Comparison of ENCODE assay signal across 1 cellular context in genomic region chr3:56494679-56495322, GRCh38.
A peak's percentile ranks its signal among the peaks of the same experiment; 100 is the strongest.
TF ChIP-seq lines count a peak whose summit lies in the region.

No MANE protein-coding gene starts in this region.

TF ChIP-seq in WTC11, 78 proteins besides CTCF, POLR2A, EP300 and RAD21 (continued from another document):
- TF ChIP-seq ZNF281 (CRISPR knock-in tag; IDR thresholded peaks at IDR 0.05) (peak; percentile 49; the same call in 1 of the 2 replicates), ERG (CRISPR knock-in tag; IDR thresholded peaks at IDR 0.05) (no peak), ZNF219 (CRISPR knock-in tag; IDR thresholded peaks at IDR 0.05; ENCODE audit: borderline replicate concordance) (peak; percentile 60; the same call in 1 of the 2 replicates), NFE2L1 (CRISPR knock-in tag; IDR thresholded peaks at IDR 0.05) (peak; percentile 72; the same call in 1 of the 2 replicates), SP1 (CRISPR knock-in tag; conservative IDR thresholded peaks at IDR 0.05) (peak; percentile 31; the same call in 1 of the 2 replicates), MXD4 (CRISPR knock-in tag; IDR thresholded peaks at IDR 0.05; ENCODE audit: borderline replicate concordance) (peak; percentile 26; the same call in 1 of the 2 replicates), TEAD1 (CRISPR knock-in tag; IDR thresholded peaks at IDR 0.05) (peak; percentile 90), TEAD4 (CRISPR knock-in tag; IDR thresholded peaks at IDR 0.05) (peak; percentile 48; the same call in 1 of the 2 replicates), MYBL2 (CRISPR knock-in tag; IDR thresholded peaks at IDR 0.05) (peak; percentile 29; the same call in 1 of the 2 replicates), ETV6 (CRISPR knock-in tag; IDR thresholded peaks at IDR 0.05) (peak; percentile 86), ELF4 (CRISPR knock-in tag; IDR thresholded peaks at IDR 0.05; ENCODE audit: low read depth) (no peak), SMAD4 (CRISPR knock-in tag; IDR thresholded peaks at IDR 0.05) (peak; percentile 44; the same call in 1 of the 2 replicates), CREB1 (CRISPR knock-in tag; IDR thresholded peaks at IDR 0.05) (peak; percentile 68; the same call in 1 of the 2 replicates), GABPB1 (CRISPR knock-in tag; IDR thresholded peaks at IDR 0.05) (peak; percentile 76)
- TF ChIP-seq, protein P1, sequence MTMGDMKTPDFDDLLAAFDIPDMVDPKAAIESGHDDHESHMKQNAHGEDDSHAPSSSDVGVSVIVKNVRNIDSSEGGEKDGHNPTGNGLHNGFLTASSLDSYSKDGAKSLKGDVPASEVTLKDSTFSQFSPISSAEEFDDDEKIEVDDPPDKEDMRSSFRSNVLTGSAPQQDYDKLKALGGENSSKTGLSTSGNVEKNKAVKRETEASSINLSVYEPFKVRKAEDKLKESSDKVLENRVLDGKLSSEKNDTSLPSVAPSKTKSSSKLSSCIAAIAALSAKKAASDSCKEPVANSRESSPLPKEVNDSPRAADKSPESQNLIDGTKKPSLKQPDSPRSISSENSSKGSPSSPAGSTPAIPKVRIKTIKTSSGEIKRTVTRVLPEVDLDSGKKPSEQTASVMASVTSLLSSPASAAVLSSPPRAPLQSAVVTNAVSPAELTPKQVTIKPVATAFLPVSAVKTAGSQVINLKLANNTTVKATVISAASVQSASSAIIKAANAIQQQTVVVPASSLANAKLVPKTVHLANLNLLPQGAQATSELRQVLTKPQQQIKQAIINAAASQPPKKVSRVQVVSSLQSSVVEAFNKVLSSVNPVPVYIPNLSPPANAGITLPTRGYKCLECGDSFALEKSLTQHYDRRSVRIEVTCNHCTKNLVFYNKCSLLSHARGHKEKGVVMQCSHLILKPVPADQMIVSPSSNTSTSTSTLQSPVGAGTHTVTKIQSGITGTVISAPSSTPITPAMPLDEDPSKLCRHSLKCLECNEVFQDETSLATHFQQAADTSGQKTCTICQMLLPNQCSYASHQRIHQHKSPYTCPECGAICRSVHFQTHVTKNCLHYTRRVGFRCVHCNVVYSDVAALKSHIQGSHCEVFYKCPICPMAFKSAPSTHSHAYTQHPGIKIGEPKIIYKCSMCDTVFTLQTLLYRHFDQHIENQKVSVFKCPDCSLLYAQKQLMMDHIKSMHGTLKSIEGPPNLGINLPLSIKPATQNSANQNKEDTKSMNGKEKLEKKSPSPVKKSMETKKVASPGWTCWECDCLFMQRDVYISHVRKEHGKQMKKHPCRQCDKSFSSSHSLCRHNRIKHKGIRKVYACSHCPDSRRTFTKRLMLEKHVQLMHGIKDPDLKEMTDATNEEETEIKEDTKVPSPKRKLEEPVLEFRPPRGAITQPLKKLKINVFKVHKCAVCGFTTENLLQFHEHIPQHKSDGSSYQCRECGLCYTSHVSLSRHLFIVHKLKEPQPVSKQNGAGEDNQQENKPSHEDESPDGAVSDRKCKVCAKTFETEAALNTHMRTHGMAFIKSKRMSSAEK (CRISPR knock-in tag; IDR thresholded peaks at IDR 0.05; ENCODE audit: borderline replicate concordance) = 0 out of 2 replicates have a peak, but pooled peaks have one; percentile 51
- TF ChIP-seq, protein P2, sequence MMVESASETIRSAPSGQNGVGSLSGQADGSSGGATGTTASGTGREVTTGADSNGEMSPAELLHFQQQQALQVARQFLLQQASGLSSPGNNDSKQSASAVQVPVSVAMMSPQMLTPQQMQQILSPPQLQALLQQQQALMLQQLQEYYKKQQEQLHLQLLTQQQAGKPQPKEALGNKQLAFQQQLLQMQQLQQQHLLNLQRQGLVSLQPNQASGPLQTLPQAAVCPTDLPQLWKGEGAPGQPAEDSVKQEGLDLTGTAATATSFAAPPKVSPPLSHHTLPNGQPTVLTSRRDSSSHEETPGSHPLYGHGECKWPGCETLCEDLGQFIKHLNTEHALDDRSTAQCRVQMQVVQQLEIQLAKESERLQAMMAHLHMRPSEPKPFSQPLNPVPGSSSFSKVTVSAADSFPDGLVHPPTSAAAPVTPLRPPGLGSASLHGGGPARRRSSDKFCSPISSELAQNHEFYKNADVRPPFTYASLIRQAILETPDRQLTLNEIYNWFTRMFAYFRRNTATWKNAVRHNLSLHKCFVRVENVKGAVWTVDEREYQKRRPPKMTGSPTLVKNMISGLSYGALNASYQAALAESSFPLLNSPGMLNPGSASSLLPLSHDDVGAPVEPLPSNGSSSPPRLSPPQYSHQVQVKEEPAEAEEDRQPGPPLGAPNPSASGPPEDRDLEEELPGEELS (CRISPR knock-in tag; IDR thresholded peaks at IDR 0.05) = peak; percentile 89
- TF ChIP-seq, protein P3, sequence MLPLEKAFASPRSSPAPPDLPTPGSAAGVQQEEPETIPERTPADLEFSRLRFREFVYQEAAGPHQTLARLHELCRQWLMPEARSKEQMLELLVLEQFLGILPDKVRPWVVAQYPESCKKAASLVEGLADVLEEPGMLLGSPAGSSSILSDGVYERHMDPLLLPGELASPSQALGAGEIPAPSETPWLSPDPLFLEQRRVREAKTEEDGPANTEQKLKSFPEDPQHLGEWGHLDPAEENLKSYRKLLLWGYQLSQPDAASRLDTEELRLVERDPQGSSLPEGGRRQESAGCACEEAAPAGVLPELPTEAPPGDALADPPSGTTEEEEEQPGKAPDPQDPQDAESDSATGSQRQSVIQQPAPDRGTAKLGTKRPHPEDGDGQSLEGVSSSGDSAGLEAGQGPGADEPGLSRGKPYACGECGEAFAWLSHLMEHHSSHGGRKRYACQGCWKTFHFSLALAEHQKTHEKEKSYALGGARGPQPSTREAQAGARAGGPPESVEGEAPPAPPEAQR (CRISPR knock-in tag; IDR thresholded peaks at IDR 0.05) = peak; percentile 88
